Comparison of ENCODE assay signal across 1 cellular context in genomic region chr16:89700649-89701424, GRCh38.
TF ChIP-seq lines count a peak whose summit lies in the region.

No MANE protein-coding gene starts in this region.

TF ChIP-seq in H1, 55 proteins besides CTCF, POLR2A, EP300 and RAD21:
- no peak for TF ChIP-seq NRF1 (IDR thresholded peaks at IDR 0.05; ENCODE audit: low read depth, low read length)
- TF ChIP-seq E2F6 (IDR thresholded peaks at IDR 0.05): peak; percentile 73
- peak; percentile 26 for TF ChIP-seq RNF2 (IDR thresholded peaks at IDR 0.05; ENCODE audit: borderline replicate concordance, low read depth, low read length, missing control alignments, poor library complexity, severe bottlenecking)
- TF ChIP-seq KDM4A (IDR thresholded peaks at IDR 0.05; ENCODE audit: low read depth, low read length, severe bottlenecking): peak; percentile 31
- TF ChIP-seq PHF8 (conservative IDR thresholded peaks at IDR 0.05; ENCODE audit: low read depth, low read length): no peak
- TF ChIP-seq CREB1 (IDR thresholded peaks at IDR 0.05): peak; percentile 51; the same call in 1 of the 2 replicates
- TF ChIP-seq KDM5A (IDR thresholded peaks at IDR 0.05; ENCODE audit: low read length): no peak
- peak; percentile 89 for TF ChIP-seq MAX (IDR thresholded peaks at IDR 0.05)
- no peak for TF ChIP-seq SRF (IDR thresholded peaks at IDR 0.05; ENCODE audit: low read depth, low read length)
- no peak for TF ChIP-seq CTBP2 (IDR thresholded peaks at IDR 0.05; ENCODE audit: borderline replicate concordance, insufficient read depth, insufficient read length, low read length)
TF ChIP-seq in H1: peak in this region for 5.
